ENCODE assay signal across 2 cellular contexts in the genomic region with DNA sequence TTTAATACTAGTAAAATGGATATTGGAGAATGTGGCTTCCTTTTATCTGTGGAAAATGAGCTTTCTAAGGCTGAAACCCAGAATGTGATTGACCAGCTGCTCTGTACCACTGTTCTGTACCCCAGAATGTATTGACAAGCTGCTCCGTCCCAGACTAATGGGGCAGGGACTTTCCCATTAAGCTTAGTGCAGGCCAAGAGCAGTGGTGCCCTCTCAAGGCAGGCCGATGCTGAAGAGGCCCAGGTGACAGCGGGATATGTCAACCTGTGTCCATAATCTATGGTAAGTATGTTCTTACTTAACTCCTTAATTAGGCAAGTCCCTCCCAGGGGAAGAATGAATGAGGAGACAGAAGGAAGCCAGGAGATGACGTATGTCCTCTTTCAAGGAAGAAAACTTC.
TF ChIP-seq lines count a peak whose summit lies in the region.

No MANE protein-coding gene starts in this region.

TF ChIP-seq in GM12891, 5 proteins besides CTCF, POLR2A, EP300 and RAD21:
- TF ChIP-seq PAX5 (IDR thresholded peaks at IDR 0.05; ENCODE audit: insufficient read depth, low read length, severe bottlenecking) = no peak
- TF ChIP-seq TAF1 (IDR thresholded peaks at IDR 0.05; ENCODE audit: low read depth, low read length) = no peak
- TF ChIP-seq SPI1 (IDR thresholded peaks at IDR 0.05; ENCODE audit: low read depth, low read length) = no peak
- no peak for TF ChIP-seq POLR2AphosphoS5 (IDR thresholded peaks at IDR 0.05; ENCODE audit: low read depth, low read length)
- no peak for TF ChIP-seq POU2F2 (IDR thresholded peaks at IDR 0.05; ENCODE audit: low read depth, low read length)
TF ChIP-seq in GM12891: peak in this region for 0.

TF ChIP-seq in GM12878, 131 proteins besides CTCF, POLR2A, EP300 and RAD21:
- TF ChIP-seq RUNX3 (IDR thresholded peaks at IDR 0.05; ENCODE audit: low read length) (no peak), TCF7 (IDR thresholded peaks at IDR 0.05; ENCODE audit: borderline replicate concordance) (no peak), ATF7 (IDR thresholded peaks at IDR 0.05; ENCODE audit: low read depth) (no peak), GABPA (IDR thresholded peaks at IDR 0.05; ENCODE audit: low read depth) (no peak), IKZF1 (conservative IDR thresholded peaks at IDR 0.05) (no peak), STAT3 (IDR thresholded peaks at IDR 0.05; ENCODE audit: low read depth, low read length) (no peak), HDAC2 (IDR thresholded peaks at IDR 0.05) (no peak), PAX5 (IDR thresholded peaks at IDR 0.05; ENCODE audit: borderline replicate concordance, low read depth, low read length) (no peak), SIN3A (IDR thresholded peaks at IDR 0.05; ENCODE audit: low read depth, low read length) (no peak)
- TF ChIP-seq, protein P1, sequence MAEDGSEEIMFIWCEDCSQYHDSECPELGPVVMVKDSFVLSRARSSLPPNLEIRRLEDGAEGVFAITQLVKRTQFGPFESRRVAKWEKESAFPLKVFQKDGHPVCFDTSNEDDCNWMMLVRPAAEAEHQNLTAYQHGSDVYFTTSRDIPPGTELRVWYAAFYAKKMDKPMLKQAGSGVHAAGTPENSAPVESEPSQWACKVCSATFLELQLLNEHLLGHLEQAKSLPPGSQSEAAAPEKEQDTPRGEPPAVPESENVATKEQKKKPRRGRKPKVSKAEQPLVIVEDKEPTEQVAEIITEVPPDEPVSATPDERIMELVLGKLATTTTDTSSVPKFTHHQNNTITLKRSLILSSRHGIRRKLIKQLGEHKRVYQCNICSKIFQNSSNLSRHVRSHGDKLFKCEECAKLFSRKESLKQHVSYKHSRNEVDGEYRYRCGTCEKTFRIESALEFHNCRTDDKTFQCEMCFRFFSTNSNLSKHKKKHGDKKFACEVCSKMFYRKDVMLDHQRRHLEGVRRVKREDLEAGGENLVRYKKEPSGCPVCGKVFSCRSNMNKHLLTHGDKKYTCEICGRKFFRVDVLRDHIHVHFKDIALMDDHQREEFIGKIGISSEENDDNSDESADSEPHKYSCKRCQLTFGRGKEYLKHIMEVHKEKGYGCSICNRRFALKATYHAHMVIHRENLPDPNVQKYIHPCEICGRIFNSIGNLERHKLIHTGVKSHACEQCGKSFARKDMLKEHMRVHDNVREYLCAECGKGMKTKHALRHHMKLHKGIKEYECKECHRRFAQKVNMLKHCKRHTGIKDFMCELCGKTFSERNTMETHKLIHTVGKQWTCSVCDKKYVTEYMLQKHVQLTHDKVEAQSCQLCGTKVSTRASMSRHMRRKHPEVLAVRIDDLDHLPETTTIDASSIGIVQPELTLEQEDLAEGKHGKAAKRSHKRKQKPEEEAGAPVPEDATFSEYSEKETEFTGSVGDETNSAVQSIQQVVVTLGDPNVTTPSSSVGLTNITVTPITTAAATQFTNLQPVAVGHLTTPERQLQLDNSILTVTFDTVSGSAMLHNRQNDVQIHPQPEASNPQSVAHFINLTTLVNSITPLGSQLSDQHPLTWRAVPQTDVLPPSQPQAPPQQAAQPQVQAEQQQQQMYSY (CRISPR knock-in tag; IDR thresholded peaks at IDR 0.05) = no peak
- TF ChIP-seq, protein P2, sequence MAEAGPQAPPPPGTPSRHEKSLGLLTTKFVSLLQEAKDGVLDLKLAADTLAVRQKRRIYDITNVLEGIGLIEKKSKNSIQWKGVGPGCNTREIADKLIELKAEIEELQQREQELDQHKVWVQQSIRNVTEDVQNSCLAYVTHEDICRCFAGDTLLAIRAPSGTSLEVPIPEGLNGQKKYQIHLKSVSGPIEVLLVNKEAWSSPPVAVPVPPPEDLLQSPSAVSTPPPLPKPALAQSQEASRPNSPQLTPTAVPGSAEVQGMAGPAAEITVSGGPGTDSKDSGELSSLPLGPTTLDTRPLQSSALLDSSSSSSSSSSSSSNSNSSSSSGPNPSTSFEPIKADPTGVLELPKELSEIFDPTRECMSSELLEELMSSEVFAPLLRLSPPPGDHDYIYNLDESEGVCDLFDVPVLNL (IDR thresholded peaks at IDR 0.05; ENCODE audit: low read depth, low read length) = no peak
- TF ChIP-seq, protein P3, sequence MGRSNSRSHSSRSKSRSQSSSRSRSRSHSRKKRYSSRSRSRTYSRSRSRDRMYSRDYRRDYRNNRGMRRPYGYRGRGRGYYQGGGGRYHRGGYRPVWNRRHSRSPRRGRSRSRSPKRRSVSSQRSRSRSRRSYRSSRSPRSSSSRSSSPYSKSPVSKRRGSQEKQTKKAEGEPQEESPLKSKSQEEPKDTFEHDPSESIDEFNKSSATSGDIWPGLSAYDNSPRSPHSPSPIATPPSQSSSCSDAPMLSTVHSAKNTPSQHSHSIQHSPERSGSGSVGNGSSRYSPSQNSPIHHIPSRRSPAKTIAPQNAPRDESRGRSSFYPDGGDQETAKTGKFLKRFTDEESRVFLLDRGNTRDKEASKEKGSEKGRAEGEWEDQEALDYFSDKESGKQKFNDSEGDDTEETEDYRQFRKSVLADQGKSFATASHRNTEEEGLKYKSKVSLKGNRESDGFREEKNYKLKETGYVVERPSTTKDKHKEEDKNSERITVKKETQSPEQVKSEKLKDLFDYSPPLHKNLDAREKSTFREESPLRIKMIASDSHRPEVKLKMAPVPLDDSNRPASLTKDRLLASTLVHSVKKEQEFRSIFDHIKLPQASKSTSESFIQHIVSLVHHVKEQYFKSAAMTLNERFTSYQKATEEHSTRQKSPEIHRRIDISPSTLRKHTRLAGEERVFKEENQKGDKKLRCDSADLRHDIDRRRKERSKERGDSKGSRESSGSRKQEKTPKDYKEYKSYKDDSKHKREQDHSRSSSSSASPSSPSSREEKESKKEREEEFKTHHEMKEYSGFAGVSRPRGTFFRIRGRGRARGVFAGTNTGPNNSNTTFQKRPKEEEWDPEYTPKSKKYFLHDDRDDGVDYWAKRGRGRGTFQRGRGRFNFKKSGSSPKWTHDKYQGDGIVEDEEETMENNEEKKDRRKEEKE (IDR thresholded peaks at IDR 0.05) = no peak
